28 cellular contexts compared by ENCODE assay signal in genomic region chr17:39531252-39531651, GRCh38.
"Had no signal": no experiment of that assay in that cellular context is flagged by ENCODE, and none has a peak within 500 bp of the region (broad histone marks: within the 10 kb centered on the region; RNA-seq: fewer than 3 reads in every experiment).

No MANE protein-coding gene starts in this region.

- H3K27ac ChIP-seq: brain microvascular endothelial cell, coronary artery, left ventricle myocardium inferior, neutrophil, ovary, prostate gland, suprapubic skin, tibial artery, WERI-Rb-1 had no signal

- H3K27ac Mint-ChIP-seq: activated naive CD4-positive, alpha-beta T cell treated with anti-CD3 and anti-CD28 coated beads for 36 hours; activated naive CD8-positive, alpha-beta T cell treated with anti-CD3 and anti-CD28 coated beads, Interleukin-2, amount 10 ng/mL, durations not matched to agents 7 days and 5 days; activated T-helper 1 cell treated with anti-CD3 and anti-CD28 coated beads, Interleukin-12 subunit alpha, Interleukin-12 subunit beta, Interleukin-2, Interleukin-4 antibody, amounts not matched to agents 30 ng/mL and 10 ng/mL and 1 ng/mL, durations not matched to agents 14 hours and 24 hours and 36 hours; nephron; T-helper 1 cell treated with Interleukin-12 subunit alpha and Interleukin-12 subunit beta and Interleukin-4 antibody, amounts not matched to agents 30 μg/mL and 1 μg/mL, for 36 hours had no signal

- H3K4me3 Mint-ChIP-seq: activated naive CD4-positive, alpha-beta T cell treated with anti-CD3 and anti-CD28 coated beads for 36 hours; activated naive CD8-positive, alpha-beta T cell treated with anti-CD3 and anti-CD28 coated beads, Interleukin-2, amount 10 ng/mL, durations not matched to agents 7 days and 5 days; activated T-helper 1 cell treated with anti-CD3 and anti-CD28 coated beads, Interleukin-12 subunit alpha, Interleukin-12 subunit beta, Interleukin-2, Interleukin-4 antibody, amounts not matched to agents 30 ng/mL and 10 ng/mL and 1 ng/mL, durations not matched to agents 14 hours and 24 hours and 36 hours; nephron; T-helper 1 cell treated with Interleukin-12 subunit alpha and Interleukin-12 subunit beta and Interleukin-4 antibody, amounts not matched to agents 30 μg/mL and 1 μg/mL, for 36 hours had no signal

- ATAC-seq: heart right ventricle had no signal

- DNase-seq: activated CD4-positive, alpha-beta T cell treated with anti-CD3 and anti-CD28 coated beads for 1 hour; activated effector memory CD4-positive, alpha-beta T cell treated with anti-CD3 and anti-CD28 coated beads, Interleukin-2, amount 50 U/mL, for 16 hours; activated naive CD4-positive, alpha-beta T cell treated with anti-CD3 and anti-CD28 coated beads for 36 hours; activated naive CD8-positive, alpha-beta T cell treated with anti-CD3 and anti-CD28 coated beads, Interleukin-2, amount 10 ng/mL, durations not matched to agents 7 days and 5 days; activated T-cell treated with anti-CD3 and anti-CD28 coated beads for 4 hours; amniotic stem cell; brain microvascular endothelial cell; foreskin melanocyte; heart right ventricle; left ventricle myocardium inferior; mammary epithelial cell; ovary; retina; stimulated activated CD4-positive, alpha-beta T cell treated with anti-CD3 and anti-CD28 coated beads, Interleukin-12 subunit alpha, Interleukin-12 subunit beta, amount 100 ng/mL, for 4 hours; stimulated activated CD4-positive, alpha-beta T cell treated with anti-CD3 and anti-CD28 coated beads, Interleukin-4, amount 100 ng/mL, for 1 hour; SW 1271; T1000; tibial artery; WERI-Rb-1 had no signal

- H3K27me3 ChIP-seq: brain microvascular endothelial cell, esophagus muscularis mucosa, heart right ventricle, neutrophil, ovary, suprapubic skin, tibial artery had no signal

- H3K4me3 ChIP-seq: coronary artery, esophagus muscularis mucosa, heart right ventricle, left ventricle myocardium inferior, ovary, prostate gland, skin epidermis, suprapubic skin, tibial artery had no signal

- H3K4me1 ChIP-seq: prostate gland, tibial artery had no signal

- H3K27me3 Mint-ChIP-seq: activated naive CD8-positive, alpha-beta T cell treated with anti-CD3 and anti-CD28 coated beads, Interleukin-2, amount 10 ng/mL, durations not matched to agents 7 days and 5 days had no signal

- H3K9me3 ChIP-seq: esophagus muscularis mucosa, heart right ventricle, left ventricle myocardium inferior, neutrophil, ovary, prostate gland, suprapubic skin, tibial artery had no signal

- H3K9me3 Mint-ChIP-seq: activated naive CD4-positive, alpha-beta T cell treated with anti-CD3 and anti-CD28 coated beads for 36 hours; activated naive CD8-positive, alpha-beta T cell treated with anti-CD3 and anti-CD28 coated beads, Interleukin-2, amount 10 ng/mL, durations not matched to agents 7 days and 5 days; activated T-helper 1 cell treated with anti-CD3 and anti-CD28 coated beads, Interleukin-12 subunit alpha, Interleukin-12 subunit beta, Interleukin-2, Interleukin-4 antibody, amounts not matched to agents 30 ng/mL and 10 ng/mL and 1 ng/mL, durations not matched to agents 14 hours and 24 hours and 36 hours; nephron; T-helper 1 cell treated with Interleukin-12 subunit alpha and Interleukin-12 subunit beta and Interleukin-4 antibody, amounts not matched to agents 30 μg/mL and 1 μg/mL, for 36 hours had no signal

- H3K36me3 ChIP-seq: ovary had no signal
